Comparison of ENCODE assay signal across 9 cellular contexts in the genomic region with DNA sequence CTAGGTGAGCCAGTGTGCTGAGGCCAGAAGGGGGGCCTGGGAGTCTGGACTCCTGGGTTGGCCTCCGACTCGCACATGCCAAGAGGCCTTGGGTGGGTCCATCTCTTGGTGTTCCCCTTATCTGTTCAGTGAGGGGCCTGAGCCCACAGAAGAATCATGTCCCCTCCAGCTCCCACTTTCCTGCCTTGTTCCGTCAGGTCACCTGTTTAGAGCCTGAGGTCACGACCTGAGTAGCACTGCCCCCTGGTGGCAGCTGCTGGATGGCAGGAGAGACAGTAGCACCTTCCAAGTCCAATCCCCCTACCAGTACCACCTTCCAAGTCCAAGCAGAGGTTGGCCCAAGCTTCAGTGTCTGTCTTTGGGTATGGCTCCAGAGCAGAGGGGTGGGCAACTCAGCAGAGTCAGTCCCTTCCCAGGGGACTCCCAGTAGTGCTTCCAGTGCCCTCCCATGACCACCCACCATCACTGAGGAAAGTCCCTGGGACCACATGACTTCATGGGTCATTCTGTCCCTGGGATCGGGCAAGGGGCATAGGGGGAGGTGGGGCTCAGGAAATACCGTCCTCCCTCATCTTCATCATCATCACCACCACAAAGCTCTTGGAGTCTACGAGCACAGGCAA.
A peak's percentile ranks its signal among the peaks of the same experiment; 100 is the strongest.
DNase-seq lines count a peak whose midpoint lies in the region; ATAC-seq and TF ChIP-seq lines count a peak whose summit lies in the region.
"Had no signal": no experiment of that assay in that cellular context is flagged by ENCODE, and none has a peak within 500 bp of the region (broad histone marks: within the 10 kb centered on the region; RNA-seq: fewer than 3 reads in every experiment).

No MANE protein-coding gene starts in this region.

- in situ Hi-C loops in Panc1 (cut with HindIII; ENCODE audit: low pct_unique_long_range_greater_than_20kb, low sequenced_read_pairs), result no loop called here

- ATAC-seq in GM21619 (IDR thresholded peaks at IDR 0.05; ENCODE audit: unreplicated experiment), result peak; percentile 60
- ATAC-seq in Panc1, result peak; percentile 75; the same call in 1 of the 2 replicates
- ATAC-seq: left colon had no signal

- H3K9ac ChIP-seq in liver (ENCODE audit: low read depth in 1 of 2, low read length in 2 of 2), result no peak overlapping the region

- peak; percentile 81 for TF ChIP-seq CTCF in Panc1 (IDR thresholded peaks at IDR 0.05)
- TF ChIP-seq CTCF in liver (IDR thresholded peaks at IDR 0.05; ENCODE audit: low read depth, low read length, missing input control), result peak; percentile 43
- TF ChIP-seq CTCF in thyroid gland (IDR thresholded peaks at IDR 0.05), result peak in 3 of 6 experiments; percentile 28 to 47 (median 35)

- 82% methylated on average over 7 of the region's 7 CpGs for WGBS in liver
- 70 to 79% methylated on average over 5 to 7 of the region's 7 CpGs for WGBS in thyroid gland, 2 donors

- H3K36me3 ChIP-seq in Panc1 (ENCODE audit: control insufficient read depth, insufficient read depth, low read length) (no peaks in the 10 kb centered on the region), liver (ENCODE audit: control insufficient read depth in 4 of 4, insufficient read depth in 3 of 4, low read depth in 1 of 4, low read length in 3 of 4) (no peaks in the 10 kb centered on the region), thyroid gland (no peaks in the 10 kb centered on the region)

- POLR2A ChIA-PET in Panc1 (lab: Charles Lee), result no interaction called here

- H3K9me3 ChIP-seq in Panc1 (ENCODE audit: control insufficient read depth, insufficient read depth, low read depth, low read length) (no peaks in the 10 kb centered on the region), liver (ENCODE audit: control insufficient read depth in 4 of 4, low read length in 3 of 4) (no peaks in the 10 kb centered on the region), thyroid gland (no peaks in the 10 kb centered on the region)

- CTCF ChIA-PET in Panc1 (lab: Charles Lee), result no interaction called here

- H3K27me3 ChIP-seq in Panc1 (ENCODE audit: control insufficient read depth, insufficient read depth, low read length), result no peaks in the 10 kb centered on the region
- H3K27me3 ChIP-seq in liver (ENCODE audit: control insufficient read depth in 4 of 4, insufficient read depth in 4 of 4, low read length in 3 of 4), result no peaks in the 10 kb centered on the region
- H3K27me3 ChIP-seq in thyroid gland, result no peaks in the 10 kb centered on the region

- H3K4me1 ChIP-seq in Panc1 (ENCODE audit: control insufficient read depth, insufficient read depth, low read length) (no peaks in the 10 kb centered on the region), liver (ENCODE audit: control insufficient read depth in 4 of 4, insufficient read depth in 4 of 4, low read length in 3 of 4) (no peaks in the 10 kb centered on the region), thyroid gland (peaks cover 10 to 15% of the 10 kb centered on the region in 2 donors)

- H3K27ac ChIP-seq in Panc1 (ENCODE audit: low read length), result no peak overlapping the region
- no peak overlapping the region for H3K27ac ChIP-seq in liver (ENCODE audit: low read depth in 1 of 2, low read length in 2 of 2)
- H3K27ac ChIP-seq in thyroid gland, result no peak overlapping the region

- TF ChIP-seq RAD21 in liver (IDR thresholded peaks at IDR 0.05), result peak in 1 of 2 donors; percentile 59

- no TSS peak for BruUV-seq in Panc1 (replicated peaks; lab: Mats Ljungman, UMichigan)

- intact Hi-C loops in Panc1 (cut with micrococcal nuclease; ENCODE audit: unreplicated experiment), result no loop called here
- intact Hi-C loops in thyroid gland (cut with DNase I), result no loop called here

- no peak for TF ChIP-seq POLR2A in thyroid gland (IDR thresholded peaks at IDR 0.05)

- H3K4me3 ChIP-seq in Panc1 (ENCODE audit: low read depth in 2 of 2, low read length in 2 of 2) (no peak overlapping the region), liver (ENCODE audit: low read depth in 1 of 3, low read length in 3 of 3) (no peak overlapping the region), thyroid gland (replicated peaks in 1 of 3) (no peak overlapping the region)

- DNase-seq in COLO668 (lab: John Stamatoyannopoulos, UW; ENCODE audit: unreplicated experiment), result peak; percentile 73
- DNase-seq in Panc1 (ENCODE audit: low read depth, low spot score), result peak; percentile 20
- peak; percentile 40 for DNase-seq in activated naive CD4-positive, alpha-beta T cell treated with anti-CD3 and anti-CD28 coated beads, Interleukin-2, amount 50 U/mL, for 16 hours
- peak; percentile 23 to 24 for DNase-seq in thyroid gland
- no peak for DNase-seq in pons (ENCODE audit: low spot score)
- DNase-seq in EL, result no peak

TF ChIP-seq in liver, 16 proteins besides CTCF, POLR2A, EP300 and RAD21:
- TF ChIP-seq ATF3 (IDR thresholded peaks at IDR 0.05) (no peak), FOXA2 (IDR thresholded peaks at IDR 0.05) (no peak), HNF4G (IDR thresholded peaks at IDR 0.05) (no peak), NR2F2 (IDR thresholded peaks at IDR 0.05) (peak; percentile 60), TAF1 (conservative IDR thresholded peaks at IDR 0.05) (no peak), GABPA (IDR thresholded peaks at IDR 0.05 in 1 of 2, conservative IDR thresholded peaks at IDR 0.05 in 1 of 2) (no peak), EGR1 (IDR thresholded peaks at IDR 0.05; ENCODE audit: low read depth in 2 of 2) (no peak), SP1 (IDR thresholded peaks at IDR 0.05) (no peak), RXRA (IDR thresholded peaks at IDR 0.05) (peak in 1 of 2 donors; percentile 32), HNF4A (conservative IDR thresholded peaks at IDR 0.05) (no peak), FOXA1 (IDR thresholded peaks at IDR 0.05) (no peak), JUND (IDR thresholded peaks at IDR 0.05) (no peak), YY1 (IDR thresholded peaks at IDR 0.05) (no peak), REST (IDR thresholded peaks at IDR 0.05) (no peak)
- TF ChIP-seq, protein P1, sequence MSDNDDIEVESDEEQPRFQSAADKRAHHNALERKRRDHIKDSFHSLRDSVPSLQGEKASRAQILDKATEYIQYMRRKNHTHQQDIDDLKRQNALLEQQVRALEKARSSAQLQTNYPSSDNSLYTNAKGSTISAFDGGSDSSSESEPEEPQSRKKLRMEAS (IDR thresholded peaks at IDR 0.05), result no peak
- TF ChIP-seq, protein P2, sequence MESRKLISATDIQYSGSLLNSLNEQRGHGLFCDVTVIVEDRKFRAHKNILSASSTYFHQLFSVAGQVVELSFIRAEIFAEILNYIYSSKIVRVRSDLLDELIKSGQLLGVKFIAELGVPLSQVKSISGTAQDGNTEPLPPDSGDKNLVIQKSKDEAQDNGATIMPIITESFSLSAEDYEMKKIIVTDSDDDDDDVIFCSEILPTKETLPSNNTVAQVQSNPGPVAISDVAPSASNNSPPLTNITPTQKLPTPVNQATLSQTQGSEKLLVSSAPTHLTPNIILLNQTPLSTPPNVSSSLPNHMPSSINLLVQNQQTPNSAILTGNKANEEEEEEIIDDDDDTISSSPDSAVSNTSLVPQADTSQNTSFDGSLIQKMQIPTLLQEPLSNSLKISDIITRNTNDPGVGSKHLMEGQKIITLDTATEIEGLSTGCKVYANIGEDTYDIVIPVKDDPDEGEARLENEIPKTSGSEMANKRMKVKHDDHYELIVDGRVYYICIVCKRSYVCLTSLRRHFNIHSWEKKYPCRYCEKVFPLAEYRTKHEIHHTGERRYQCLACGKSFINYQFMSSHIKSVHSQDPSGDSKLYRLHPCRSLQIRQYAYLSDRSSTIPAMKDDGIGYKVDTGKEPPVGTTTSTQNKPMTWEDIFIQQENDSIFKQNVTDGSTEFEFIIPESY (IDR thresholded peaks at IDR 0.05), result no peak
TF ChIP-seq in liver: peak in this region for 2.

Comparison
In these comparisons a context has a peak if more than half of its experiments do, and no peak if none do; other contexts are left out.
1. DNase-seq: peak in COLO668 (single experiment), Panc1 (single experiment), activated naive CD4-positive, alpha-beta T cell treated with anti-CD3 and anti-CD28 coated beads, Interleukin-2, amount 50 U/mL, for 16 hours (single experiment) and thyroid gland (2 of 2); none in pons (single experiment) and EL (single experiment).